ENCODE assay signal across 8 cellular contexts in the genomic region with DNA sequence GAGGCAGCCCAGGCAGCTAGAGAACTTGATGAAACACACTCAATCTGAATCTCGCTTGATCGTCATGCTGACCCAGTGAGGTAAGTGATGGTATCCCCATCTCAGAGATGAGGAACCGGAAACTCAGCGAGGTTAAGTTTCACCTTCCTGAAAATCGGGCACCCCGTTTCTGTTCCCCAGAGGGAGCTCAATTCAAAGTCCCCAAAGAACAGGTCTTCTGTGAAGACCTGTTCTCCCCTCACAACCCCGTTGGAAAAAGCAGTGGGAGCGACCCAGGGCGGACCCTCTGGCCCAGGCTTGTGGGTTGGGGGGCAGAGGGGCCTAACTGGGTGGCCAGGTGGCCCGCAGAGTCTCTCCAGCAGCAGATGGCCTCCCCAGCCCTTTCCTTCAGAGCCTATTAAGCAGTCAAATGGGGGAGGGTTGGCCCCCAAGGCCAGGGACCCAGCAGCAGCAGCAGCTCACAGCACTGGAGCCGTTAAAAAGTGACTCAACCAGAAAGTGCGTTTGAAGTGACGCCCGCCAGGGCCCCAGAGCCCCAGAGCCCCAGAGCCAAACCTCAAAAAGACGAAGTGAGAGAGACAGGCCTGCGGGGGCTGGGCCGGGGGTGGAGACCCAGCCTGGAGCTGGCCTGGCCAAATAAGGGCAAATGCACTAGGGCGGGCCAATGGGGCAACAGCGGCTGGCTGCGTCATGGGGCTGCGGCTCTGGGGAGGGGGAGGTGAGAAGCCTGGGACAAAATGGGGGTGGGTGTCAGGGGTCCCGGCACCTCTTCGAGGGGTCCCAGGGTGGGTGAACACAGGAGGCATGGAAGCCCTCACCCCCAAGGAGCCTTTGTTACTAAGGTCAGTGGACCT. TPM values are rescaled to one million over a fixed set of nuclear protein-coding genes. Genes with fewer than 3 reads are reported as not detected.
A peak's percentile ranks its signal among the peaks of the same experiment; 100 is the strongest.
DNase-seq lines count a peak whose midpoint lies in the region; ATAC-seq and TF ChIP-seq lines count a peak whose summit lies in the region.

No MANE protein-coding gene starts in this region.

- peak overlapping the region; percentile 65 for H3K9ac ChIP-seq in mucosa of stomach (ENCODE audit: low read length)

- H3K4me3 ChIP-seq in mucosa of stomach (ENCODE audit: low read length) (no peak overlapping the region), PC-9 (no peak overlapping the region)

- peak; percentile 54 for ATAC-seq in GM21737 (IDR thresholded peaks at IDR 0.05; ENCODE audit: unreplicated experiment)
- peak; percentile 81 for ATAC-seq in stimulated activated effector memory CD8-positive, alpha-beta T cell treated with anti-CD3 and anti-CD28 coated beads, Interleukin-12 subunit alpha, Interleukin-12 subunit beta, amount 100 ng/mL, for 72 hours

- peak overlapping the region; percentile 100 for H3K4me3 Mint-ChIP-seq in stimulated activated effector memory CD8-positive, alpha-beta T cell treated with anti-CD3 and anti-CD28 coated beads, Interleukin-12 subunit alpha, Interleukin-12 subunit beta, amount 100 ng/mL, for 72 hours

- peaks cover 13% of the 10 kb centered on the region; the same call in 1 of the 2 replicates for H3K36me3 ChIP-seq in KOPT-K1 (ENCODE audit: insufficient read depth, low read length)
- H3K36me3 ChIP-seq in mucosa of stomach (ENCODE audit: control insufficient read depth, insufficient read depth, low read length) = no peaks in the 10 kb centered on the region
- no peaks in the 10 kb centered on the region for H3K36me3 ChIP-seq in PC-9 (ENCODE audit: low read depth)

- no peak for TF ChIP-seq CTCF in PC-9 (conservative IDR thresholded peaks at IDR 0.05)

- CTCF ChIA-PET in PC-9 (lab: Charles Lee) = no interaction called here

- H3K79me2 ChIP-seq in PC-9 (ENCODE audit: low read depth) = no peaks in the 10 kb centered on the region

- no peaks in the 10 kb centered on the region for H3K9me3 Mint-ChIP-seq in stimulated activated effector memory CD8-positive, alpha-beta T cell treated with anti-CD3 and anti-CD28 coated beads, Interleukin-12 subunit alpha, Interleukin-12 subunit beta, amount 100 ng/mL, for 72 hours

- H3K9me2 ChIP-seq in PC-9 (ENCODE audit: insufficient read depth) = no peaks in the 10 kb centered on the region

- no peak overlapping the region for H2AFZ ChIP-seq in PC-9

- H3K36me3 Mint-ChIP-seq in stimulated activated effector memory CD8-positive, alpha-beta T cell treated with anti-CD3 and anti-CD28 coated beads, Interleukin-12 subunit alpha, Interleukin-12 subunit beta, amount 100 ng/mL, for 72 hours = peaks cover 100% of the 10 kb centered on the region

- H3K27ac ChIP-seq in KOPT-K1 (ENCODE audit: low read depth, low read length, poor library complexity, severe bottlenecking) (peak overlapping the region; percentile 99), PC-9 (no peak overlapping the region)

- H3K9me3 ChIP-seq in KOPT-K1 (ENCODE audit: insufficient read depth, low read length, poor library complexity, severe bottlenecking) = no peaks in the 10 kb centered on the region
- no peaks in the 10 kb centered on the region for H3K9me3 ChIP-seq in mucosa of stomach (ENCODE audit: control insufficient read depth, low read length)
- H3K9me3 ChIP-seq in PC-9 (ENCODE audit: insufficient read depth, low read depth) = no peaks in the 10 kb centered on the region

- DNase-seq in Daoy (ENCODE audit: low read depth) = peak; percentile 87
- DNase-seq in activated CD4-positive, alpha-beta T cell treated with anti-CD3 and anti-CD28 coated beads, Interleukin-2, amount 50 U/mL, for 48 hours = peak; percentile 94 to 96
- peak; percentile 72 for DNase-seq in effector CD8-positive, alpha-beta T cell (lab: John Stamatoyannopoulos, UW)
- DNase-seq in stimulated activated effector memory CD8-positive, alpha-beta T cell treated with anti-CD3 and anti-CD28 coated beads, Interleukin-12 subunit alpha, Interleukin-12 subunit beta, amount 100 ng/mL, for 72 hours (ENCODE audit: low spot score in 2 of 2) = peak; percentile 80 to 96
- no peak for DNase-seq in PC-9

- H3F3A ChIP-seq in PC-9 (ENCODE audit: insufficient read depth, low read depth) = peaks cover 6% of the 10 kb centered on the region; the same call in 1 of the 2 replicates

- H3K4me1 Mint-ChIP-seq in stimulated activated effector memory CD8-positive, alpha-beta T cell treated with anti-CD3 and anti-CD28 coated beads, Interleukin-12 subunit alpha, Interleukin-12 subunit beta, amount 100 ng/mL, for 72 hours = peaks cover 77% of the 10 kb centered on the region

- BruUV-seq in PC-9 (replicated peaks; lab: Mats Ljungman, UMichigan) = no TSS peak

- peak overlapping the region; percentile 100 for H3K27ac Mint-ChIP-seq in stimulated activated effector memory CD8-positive, alpha-beta T cell treated with anti-CD3 and anti-CD28 coated beads, Interleukin-12 subunit alpha, Interleukin-12 subunit beta, amount 100 ng/mL, for 72 hours

- H3K4me1 ChIP-seq in mucosa of stomach (ENCODE audit: control insufficient read depth, insufficient read depth, low read length) = peaks cover 24% of the 10 kb centered on the region
- no peaks in the 10 kb centered on the region for H3K4me1 ChIP-seq in PC-9 (replicated peaks; ENCODE audit: insufficient read depth)

- no peak overlapping the region for H3K4me2 ChIP-seq in PC-9

- no peaks in the 10 kb centered on the region for H4K20me1 ChIP-seq in PC-9 (ENCODE audit: insufficient read depth)

- H3K27me3 ChIP-seq in mucosa of stomach (ENCODE audit: control insufficient read depth, insufficient read depth, low read length) (no peaks in the 10 kb centered on the region), PC-9 (ENCODE audit: insufficient read depth, low read depth) (no peaks in the 10 kb centered on the region)

- intact Hi-C loops in PC-9 (cut with micrococcal nuclease; ENCODE audit: unreplicated experiment) = no loop called here

- POLR2A ChIA-PET in PC-9 (lab: Charles Lee; ENCODE audit: unreplicated experiment) = no interaction called here

RNA-seq across cellular contexts. Expression of a gene that starts 9.2 kb away (rescaled TPM):
- total RNA-seq in Daoy (2014; rRNA removed; shearing (Covaris generic)) = under 0.01 and 0.33 TPM in 2 replicates
- total RNA-seq in PC-9 (2021) = 0.15 and 0.18 TPM in 2 replicates

RNA-seq across cellular contexts. Expression of a gene that starts 14.2 kb away (rescaled TPM):
- 50.2 and 106 TPM in 2 replicates for total RNA-seq in Daoy (2014; rRNA removed; shearing (Covaris generic))
- 72.2 and 74.8 TPM in 2 replicates for total RNA-seq in PC-9 (2021)

RNA-seq across cellular contexts. Expression of a gene that starts 57.1 kb away (rescaled TPM):
- total RNA-seq in Daoy (2014; rRNA removed; shearing (Covaris generic)) = not detected in 2 replicates
- total RNA-seq in PC-9 (2021) = not detected in 2 replicates

Comparison
In these comparisons a context has a peak if more than half of its experiments do, and no peak if none do; other contexts are left out.
1. DNase-seq: peak in Daoy (single experiment), activated CD4-positive, alpha-beta T cell treated with anti-CD3 and anti-CD28 coated beads, Interleukin-2, amount 50 U/mL, for 48 hours (2 of 2), effector CD8-positive, alpha-beta T cell (single experiment) and stimulated activated effector memory CD8-positive, alpha-beta T cell treated with anti-CD3 and anti-CD28 coated beads, Interleukin-12 subunit alpha, Interleukin-12 subunit beta, amount 100 ng/mL, for 72 hours (2 of 2); none in PC-9 (0 of 2).